15 cellular contexts compared by ENCODE assay signal in the genomic region with DNA sequence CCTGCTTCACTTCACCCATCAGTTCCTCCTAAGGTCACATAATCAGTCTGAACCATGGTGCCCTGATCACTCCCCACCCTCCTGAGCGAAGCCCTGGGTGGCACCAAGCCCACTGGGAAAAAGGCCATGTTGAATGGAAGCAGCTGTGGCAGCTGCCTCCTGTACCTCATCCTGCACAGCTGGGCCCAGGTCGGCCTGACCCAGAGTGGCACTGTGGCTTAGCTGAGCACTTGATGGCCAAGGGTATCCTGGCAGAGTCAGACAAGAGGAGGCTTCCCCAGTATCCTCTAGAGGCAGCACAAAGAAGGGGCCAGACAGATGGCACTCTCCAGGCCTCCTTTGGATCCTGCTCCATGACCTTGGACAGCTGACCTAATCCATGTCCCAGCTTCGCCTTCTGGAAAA.
"Had no signal": no experiment of that assay in that cellular context is flagged by ENCODE, and none has a peak within 500 bp of the region (broad histone marks: within the 10 kb centered on the region; RNA-seq: fewer than 3 reads in every experiment).

No MANE protein-coding gene starts in this region.

- H3K27ac ChIP-seq: esophagus squamous epithelium, tibial nerve had no signal

- ATAC-seq: left lobe of liver; stimulated activated naive B cell treated with anti-CD40 and anti-IgM and Interleukin-4, amounts not matched to agents 10 μg/mL and 1 μg/mL and 100 μg/mL, for 72 hours had no signal

- H3K9me3 ChIP-seq: esophagus squamous epithelium, tibial nerve had no signal

- H3K27me3 Mint-ChIP-seq: activated naive CD8-positive, alpha-beta T cell had no signal

- H3K9me3 Mint-ChIP-seq: activated B cell treated with CpG ODN at 0.5 μM for 24 hours; activated CD4-positive, alpha-beta T cell treated with anti-CD3 and anti-CD28 coated beads, Interleukin-2, amount 10 ng/mL, durations not matched to agents 24 days and 14 days; activated T-helper 2 cell treated with anti-CD3 and anti-CD28 coated beads, Interferon-gamma antibody, Interleukin-2, Interleukin-4, amounts not matched to agents 10 μg/mL and 5 μg/mL and 100 μg/mL, durations not matched to agents 14 hours and 24 hours and 36 hours; stimulated activated naive B cell treated with anti-CD40 and anti-IgM and Interleukin-4, amounts not matched to agents 10 μg/mL and 1 μg/mL and 100 μg/mL, for 72 hours; T-helper 1 cell treated with Interleukin-12 subunit alpha and Interleukin-12 subunit beta and Interleukin-4 antibody, amounts not matched to agents 30 μg/mL and 1 μg/mL, for 36 hours had no signal

- DNase-seq: activated B cell treated with CpG ODN at 0.5 μM for 24 hours; activated CD4-positive, alpha-beta T cell treated with anti-CD3 and anti-CD28 coated beads, Interleukin-2, amount 10 ng/mL, durations not matched to agents 24 days and 14 days; activated T-cell treated with anti-CD3 and anti-CD28 coated beads for 4 hours; anterior cingulate cortex; esophagus squamous epithelium; foreskin fibroblast; stimulated activated naive B cell treated with anti-CD40 and anti-IgM and Interleukin-4, amounts not matched to agents 10 μg/mL and 1 μg/mL and 100 μg/mL, for 72 hours had no signal

- H3K4me3 Mint-ChIP-seq: activated B cell treated with CpG ODN at 0.5 μM for 24 hours; activated CD4-positive, alpha-beta T cell treated with anti-CD3 and anti-CD28 coated beads, Interleukin-2, amount 10 ng/mL, durations not matched to agents 24 days and 14 days; activated naive CD8-positive, alpha-beta T cell; stimulated activated naive B cell treated with anti-CD40 and anti-IgM and Interleukin-4, amounts not matched to agents 10 μg/mL and 1 μg/mL and 100 μg/mL, for 72 hours; T-helper 1 cell treated with Interleukin-12 subunit alpha and Interleukin-12 subunit beta and Interleukin-4 antibody, amounts not matched to agents 30 μg/mL and 1 μg/mL, for 36 hours had no signal

- H3K36me3 Mint-ChIP-seq: activated naive CD8-positive, alpha-beta T cell; stimulated activated naive B cell treated with anti-CD40 and anti-IgM and Interleukin-4, amounts not matched to agents 10 μg/mL and 1 μg/mL and 100 μg/mL, for 72 hours had no signal

- H3K4me3 ChIP-seq: esophagus squamous epithelium, smooth muscle cell, tibial nerve had no signal

- FAIRE-seq: bronchial epithelial cell, islet of Langerhans had no signal

- H3K27ac Mint-ChIP-seq: activated B cell treated with CpG ODN at 0.5 μM for 24 hours; activated CD4-positive, alpha-beta T cell treated with anti-CD3 and anti-CD28 coated beads, Interleukin-2, amount 10 ng/mL, durations not matched to agents 24 days and 14 days; activated naive CD8-positive, alpha-beta T cell; activated T-helper 2 cell treated with anti-CD3 and anti-CD28 coated beads, Interferon-gamma antibody, Interleukin-2, Interleukin-4, amounts not matched to agents 10 μg/mL and 5 μg/mL and 100 μg/mL, durations not matched to agents 14 hours and 24 hours and 36 hours; stimulated activated naive B cell treated with anti-CD40 and anti-IgM and Interleukin-4, amounts not matched to agents 10 μg/mL and 1 μg/mL and 100 μg/mL, for 72 hours; T-helper 1 cell treated with Interleukin-12 subunit alpha and Interleukin-12 subunit beta and Interleukin-4 antibody, amounts not matched to agents 30 μg/mL and 1 μg/mL, for 36 hours had no signal

- H3K36me3 ChIP-seq: esophagus squamous epithelium, tibial nerve had no signal
